ENCODE assay signal across 11 cellular contexts in the genomic region with DNA sequence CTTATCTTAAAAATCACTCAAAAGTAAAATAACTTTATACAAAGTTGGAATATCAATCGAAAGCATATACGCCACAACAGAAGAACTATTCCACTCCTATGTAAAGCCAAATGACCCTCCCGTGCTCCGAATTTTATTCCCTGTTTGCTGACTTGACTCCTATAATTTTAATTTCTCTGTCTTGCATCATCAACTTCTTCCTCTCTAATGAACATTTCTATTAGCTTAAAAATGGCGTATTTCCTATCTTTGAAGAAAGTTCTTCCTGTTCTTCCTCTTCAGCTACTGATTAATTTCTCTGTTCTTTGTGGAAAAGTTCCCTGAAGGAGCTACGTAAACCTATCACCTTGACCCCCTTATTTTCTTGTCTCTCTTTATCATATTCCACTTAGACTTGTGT.
"Had no signal": no experiment of that assay in that cellular context is flagged by ENCODE, and none has a peak within 500 bp of the region (broad histone marks: within the 10 kb centered on the region; RNA-seq: fewer than 3 reads in every experiment).

No MANE protein-coding gene starts in this region.

- H3K4me1 ChIP-seq: HAP-1 had no signal

- H3K9me3 Mint-ChIP-seq: GM23338, H9 had no signal

- H2AFZ ChIP-seq: GM23248, GM23338 had no signal

- H3K9ac ChIP-seq: GM23248 had no signal

- H3K36me3 ChIP-seq: HAP-1 had no signal

- H3K27ac Mint-ChIP-seq: GM23338, H9, HFFc6 had no signal

- ATAC-seq: GM23338, HCT116 had no signal

- H3K27ac ChIP-seq: GM23248 had no signal

- FAIRE-seq: H1, H54 had no signal

- H3K4me3 Mint-ChIP-seq: GM23338, H9, HFFc6 had no signal

- H3K4me2 ChIP-seq: GM23338 had no signal

- H3K4me3 ChIP-seq: GM23248, GM23338, HAP-1 had no signal

- DNase-seq: GM23248, GOT3, H7, H9, HCEC 1CT, HFFc6 had no signal

- H3K9me3 ChIP-seq: HAP-1 had no signal
